In genomic region chr19:633786-634639, GRCh38 we compare ENCODE assay signal across 8 cellular contexts. TPM values are rescaled to one million over a fixed set of nuclear protein-coding genes. Genes with fewer than 3 reads are reported as not detected.
DNase-seq lines count a peak whose midpoint lies in the region; ATAC-seq, FAIRE-seq and TF ChIP-seq lines count a peak whose summit lies in the region.

No MANE protein-coding gene starts in this region.

- no peak for TF ChIP-seq CTCF in RWPE2 (IDR thresholded peaks at IDR 0.05; ENCODE audit: poor library complexity, severe bottlenecking)
- TF ChIP-seq CTCF in fibroblast of pulmonary artery (IDR thresholded peaks at IDR 0.05; ENCODE audit: low read length, missing control alignments) = no peak
- no peak for TF ChIP-seq CTCF in retinal pigment epithelial cell (conservative IDR thresholded peaks at IDR 0.05; ENCODE audit: low read depth, low read length)

- no peak for DNase-seq in GM12891 (ENCODE audit: insufficient read length, low spot score)
- no peak for DNase-seq in RWPE2 (ENCODE audit: low spot score)
- no peak for DNase-seq in fibroblast of pulmonary artery (ENCODE audit: low read depth)
- DNase-seq in retinal pigment epithelial cell (ENCODE audit: low read depth) = no peak
- DNase-seq in stimulated activated CD4-positive, alpha-beta T cell treated with anti-CD3 and anti-CD28 coated beads, Interleukin-12 subunit alpha, Interleukin-12 subunit beta, amount 100 ng/mL, for 4 hours = no peak
- no peak for DNase-seq in LoVo (ENCODE audit: low spot score)

- peaks cover 16% of the 10 kb centered on the region; the same call in 1 of the 2 replicates for H3K36me3 ChIP-seq in RWPE2 (ENCODE audit: low read depth)

- no peaks in the 10 kb centered on the region for H3K9me3 ChIP-seq in RWPE2 (ENCODE audit: severe bottlenecking)

- H3K4me3 ChIP-seq in RWPE2 (ENCODE audit: severe bottlenecking) (peak overlapping the region; percentile 68), fibroblast of pulmonary artery (replicated peaks; ENCODE audit: low read depth, low read length) (peak overlapping the region; percentile 91), retinal pigment epithelial cell (ENCODE audit: low read length) (peak overlapping the region; percentile 89)

- FAIRE-seq in GM12891 (lab: Jason Lieb, UNC) = peak; percentile 48

- TF ChIP-seq POLR2A in GM12891 (IDR thresholded peaks at IDR 0.05; ENCODE audit: low read depth, low read length) = no peak

- no peaks in the 10 kb centered on the region for H3K27me3 ChIP-seq in RWPE2 (ENCODE audit: insufficient read depth, poor library complexity, severe bottlenecking)

- H3K4me1 ChIP-seq in RWPE2 (ENCODE audit: insufficient read depth, poor library complexity, severe bottlenecking) = peaks cover 2% of the 10 kb centered on the region

- H3K27ac ChIP-seq in RWPE2 (ENCODE audit: poor library complexity, severe bottlenecking) = peak overlapping the region; percentile 46

- ATAC-seq in RWPE2 (ENCODE audit: low read depth) = no peak
- no peak for ATAC-seq in GM21367 (IDR thresholded peaks at IDR 0.05; ENCODE audit: unreplicated experiment)
- ATAC-seq in HG02610 (IDR thresholded peaks at IDR 0.05; ENCODE audit: unreplicated experiment) = no peak

TF ChIP-seq in GM12891, 5 proteins besides CTCF, POLR2A, EP300 and RAD21:
- TF ChIP-seq TAF1 (IDR thresholded peaks at IDR 0.05; ENCODE audit: low read depth, low read length) (no peak), POU2F2 (IDR thresholded peaks at IDR 0.05; ENCODE audit: low read depth, low read length) (no peak), SPI1 (IDR thresholded peaks at IDR 0.05; ENCODE audit: low read depth, low read length) (no peak), PAX5 (IDR thresholded peaks at IDR 0.05; ENCODE audit: insufficient read depth, low read length, severe bottlenecking) (no peak), POLR2AphosphoS5 (IDR thresholded peaks at IDR 0.05; ENCODE audit: low read depth, low read length) (no peak)

RNA-seq across cellular contexts. Expression of gene POLRMT, which starts 0.7 kb away (rescaled TPM):
- polyA plus RNA-seq in GM12891 (2012; ENCODE audit: low read depth, missing spikeins) = 33.5 TPM

RNA-seq across cellular contexts. Expression of gene FGF22, which starts 5.7 kb away (rescaled TPM):
- 0.09 TPM for polyA plus RNA-seq in GM12891 (2012; ENCODE audit: low read depth, missing spikeins)

RNA-seq across cellular contexts. Expression of gene RNF126, which starts 29.0 kb away (rescaled TPM):
- 45.1 TPM for polyA plus RNA-seq in GM12891 (2012; ENCODE audit: low read depth, missing spikeins)

RNA-seq across cellular contexts. Expression of gene FSTL3, which starts 42.2 kb away (rescaled TPM):
- 20.8 TPM for polyA plus RNA-seq in GM12891 (2012; ENCODE audit: low read depth, missing spikeins)

RNA-seq across cellular contexts. Expression of gene HCN2, which starts 44.3 kb away (rescaled TPM):
- polyA plus RNA-seq in GM12891 (2012; ENCODE audit: low read depth, missing spikeins) = 0.80 TPM
